22 cellular contexts compared by ENCODE assay signal in genomic region chr20:5580940-5581708, GRCh38.
"Had no signal": no experiment of that assay in that cellular context is flagged by ENCODE, and none has a peak within 500 bp of the region (broad histone marks: within the 10 kb centered on the region; RNA-seq: fewer than 3 reads in every experiment).

No MANE protein-coding gene starts in this region.

- DNase-seq: colonic mucosa; dermis blood vessel endothelial cell; effector CD4-positive, alpha-beta T cell; endodermal cell; erythroblast; foreskin keratinocyte; left colon; mammary epithelial cell; naive thymus-derived CD4-positive, alpha-beta T cell; nephron progenitor cell; posterior cingulate gyrus; sigmoid colon; stimulated activated CD4-positive, alpha-beta T cell treated with anti-CD3 and anti-CD28 coated beads, Interleukin-2, amount 100 ng/mL, for 24 hours; stimulated activated CD4-positive, alpha-beta T cell treated with anti-CD3 and anti-CD28 coated beads, Interleukin-4, amount 100 ng/mL, for 4 hours; stimulated activated naive CD4-positive, alpha-beta T cell; stomach; substantia nigra; transverse colon had no signal

- ATAC-seq: foreskin keratinocyte; left colon; naive thymus-derived CD4-positive, alpha-beta T cell had no signal

- H2AFZ ChIP-seq: hepatocyte had no signal

- H3K9me3 ChIP-seq: colonic mucosa, right atrium auricular region, sigmoid colon, stomach, thoracic aorta, transverse colon had no signal

- H3K27me3 Mint-ChIP-seq: naive thymus-derived CD4-positive, alpha-beta T cell had no signal

- H3K4me3 ChIP-seq: colonic mucosa, hepatocyte, right atrium auricular region, sigmoid colon, skin epidermis, stomach, thoracic aorta, transverse colon had no signal

- H3K9me3 Mint-ChIP-seq: endodermal cell; naive thymus-derived CD4-positive, alpha-beta T cell; nephron progenitor cell had no signal

- H3K27ac Mint-ChIP-seq: endodermal cell, nephron progenitor cell had no signal

- H3K4me1 ChIP-seq: colonic mucosa, foreskin keratinocyte, right atrium auricular region, sigmoid colon had no signal

- H3K4me1 Mint-ChIP-seq: endodermal cell, nephron progenitor cell had no signal

- H3K4me2 ChIP-seq: hepatocyte had no signal

- H3K27ac ChIP-seq: colonic mucosa, foreskin keratinocyte, hepatocyte, right atrium auricular region, sigmoid colon, skin epidermis, stomach, thoracic aorta, transverse colon had no signal

- H3K27me3 ChIP-seq: colonic mucosa, foreskin keratinocyte, hepatocyte, right atrium auricular region, sigmoid colon, stomach, transverse colon had no signal

- H3K4me3 Mint-ChIP-seq: endodermal cell, nephron progenitor cell had no signal
